9 cellular contexts compared by ENCODE assay signal in the genomic region with DNA sequence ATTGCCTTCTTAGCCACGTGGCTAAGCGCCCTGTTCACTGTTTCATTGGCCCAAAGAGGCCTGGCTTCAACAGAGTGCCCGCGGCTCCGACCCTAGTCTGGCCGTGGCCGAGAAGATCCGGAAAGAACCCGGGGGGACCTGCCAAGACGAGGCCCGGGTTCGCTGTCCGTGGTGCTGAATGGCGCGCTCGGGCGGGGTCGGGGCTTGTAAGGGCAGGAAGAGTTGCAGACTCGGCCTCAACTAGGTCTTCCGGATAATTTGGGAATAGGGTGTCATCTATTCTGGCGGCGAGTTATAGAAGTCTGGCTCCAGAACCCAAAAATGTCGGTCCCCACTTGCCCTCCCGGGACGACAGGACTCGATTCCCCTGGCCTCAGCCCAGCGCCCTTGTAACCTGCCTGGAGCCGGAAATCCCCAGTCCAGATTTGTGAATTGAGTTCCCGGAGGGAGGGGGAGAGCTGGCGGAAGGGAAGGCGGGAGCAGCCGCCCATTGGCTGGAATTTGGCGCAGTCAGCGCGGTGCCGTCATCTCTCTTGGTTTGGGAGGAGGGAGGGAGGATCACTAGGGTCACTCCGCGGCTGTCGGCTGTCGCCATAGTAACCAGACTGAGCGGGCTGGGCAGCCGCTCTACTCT. TPM values are rescaled to one million over a fixed set of nuclear protein-coding genes. Genes with fewer than 3 reads are reported as not detected.
DNase-seq lines count a peak whose midpoint lies in the region; ATAC-seq and TF ChIP-seq lines count a peak whose summit lies in the region.
"Had no signal": no experiment of that assay in that cellular context is flagged by ENCODE, and none has a peak within 500 bp of the region (broad histone marks: within the 10 kb centered on the region; RNA-seq: fewer than 3 reads in every experiment).

No MANE protein-coding gene starts in this region.

- no peaks in the 10 kb centered on the region; the same call in 1 of the 2 replicates for H4K20me1 ChIP-seq in GM23338 (replicated peaks; ENCODE audit: insufficient read depth)

- POLR2A ChIA-PET in naive thymus-derived CD8-positive, alpha-beta T cell (lab: Charles Lee): no interaction called here

- H3K4me3 ChIP-seq in GM23338 (peak overlapping the region; percentile 71), fibroblast of mammary gland (ENCODE audit: control insufficient read depth, low read depth, low read length) (peak overlapping the region; percentile 16), uterus (no peak overlapping the region)

- H3F3A ChIP-seq in GM23338 (replicated peaks; ENCODE audit: low read depth): peaks cover 8% of the 10 kb centered on the region

- TF ChIP-seq CTCF in GM23338 (conservative IDR thresholded peaks at IDR 0.05; ENCODE audit: low read depth in 2 of 2): no peak
- no peak for TF ChIP-seq CTCF in fibroblast of mammary gland (conservative IDR thresholded peaks at IDR 0.05; ENCODE audit: control insufficient read depth, insufficient read depth, low read depth, low read length)
- TF ChIP-seq CTCF in uterus (IDR thresholded peaks at IDR 0.05): no peak

- H3K4me1 Mint-ChIP-seq in GM23338: peaks cover 32% of the 10 kb centered on the region
- H3K4me1 Mint-ChIP-seq in activated CD8-positive, alpha-beta memory T cell treated with anti-CD3 and anti-CD28 coated beads, Interleukin-2, amount 10 ng/mL, durations not matched to agents 7 days and 5 days: peaks cover 12% of the 10 kb centered on the region
- H3K4me1 Mint-ChIP-seq in naive thymus-derived CD8-positive, alpha-beta T cell: peaks cover 10 to 19% (median 15%) of the 10 kb centered on the region in 4 donors

- H3K36me3 ChIP-seq in GM23338 (ENCODE audit: insufficient read depth) (no peaks in the 10 kb centered on the region), uterus (no peaks in the 10 kb centered on the region)

- TF ChIP-seq POLR2A in uterus (IDR thresholded peaks at IDR 0.05): no peak

- H3K36me3 Mint-ChIP-seq in GM23338 (ENCODE audit: low read depth): no peaks in the 10 kb centered on the region; the same call in 2 of the 3 replicates
- peaks cover 4% of the 10 kb centered on the region for H3K36me3 Mint-ChIP-seq in activated CD8-positive, alpha-beta memory T cell treated with anti-CD3 and anti-CD28 coated beads, Interleukin-2, amount 10 ng/mL, durations not matched to agents 7 days and 5 days
- H3K36me3 Mint-ChIP-seq in naive thymus-derived CD8-positive, alpha-beta T cell: peaks cover 0 to 11% (median 6%) of the 10 kb centered on the region in 3 donors

- peak overlapping the region; percentile 84 for H3K4me2 ChIP-seq in GM23338

- H3K9me3 Mint-ChIP-seq in GM23338: no peaks in the 10 kb centered on the region
- H3K9me3 Mint-ChIP-seq in activated CD8-positive, alpha-beta memory T cell treated with anti-CD3 and anti-CD28 coated beads, Interleukin-2, amount 10 ng/mL, durations not matched to agents 7 days and 5 days (ENCODE audit: low read depth): no peaks in the 10 kb centered on the region
- H3K9me3 Mint-ChIP-seq in naive thymus-derived CD8-positive, alpha-beta T cell: peaks cover 0 to 9% (median 0%) of the 10 kb centered on the region in 9 donors

- H3K27ac ChIP-seq in GM23338 (ENCODE audit: low read depth) (no peak overlapping the region), uterus (no peak overlapping the region)

- no peak overlapping the region for H2AFZ ChIP-seq in GM23338

- H3K27ac Mint-ChIP-seq in GM23338: peak overlapping the region; percentile 93
- H3K27ac Mint-ChIP-seq in activated CD8-positive, alpha-beta memory T cell treated with anti-CD3 and anti-CD28 coated beads, Interleukin-2, amount 10 ng/mL, durations not matched to agents 7 days and 5 days: no peak overlapping the region
- H3K27ac Mint-ChIP-seq in naive thymus-derived CD8-positive, alpha-beta T cell: no peak overlapping the region

- peaks cover 54% of the 10 kb centered on the region for H3K27me3 Mint-ChIP-seq in GM23338 (ENCODE audit: insufficient read depth, low read depth, poor library complexity)
- H3K27me3 Mint-ChIP-seq in activated CD8-positive, alpha-beta memory T cell treated with anti-CD3 and anti-CD28 coated beads, Interleukin-2, amount 10 ng/mL, durations not matched to agents 7 days and 5 days: peaks cover 70% of the 10 kb centered on the region
- peaks cover 40 to 83% (median 57%) of the 10 kb centered on the region in 5 donors for H3K27me3 Mint-ChIP-seq in naive thymus-derived CD8-positive, alpha-beta T cell

- H3K9me3 ChIP-seq in uterus: no peaks in the 10 kb centered on the region

- intact Hi-C loops in uterus (cut with DNase I; ENCODE audit: low total_unique reads): no loop called here

- peak; percentile 98 for DNase-seq in GM23338 (ENCODE audit: low spot score)
- peak; percentile 98 for DNase-seq in NCI-H2227 (lab: John Stamatoyannopoulos, UW; ENCODE audit: unreplicated experiment)
- DNase-seq in activated CD8-positive, alpha-beta memory T cell treated with anti-CD3 and anti-CD28 coated beads, Interleukin-2, amount 10 ng/mL, durations not matched to agents 7 days and 5 days: peak; percentile 72
- DNase-seq in fibroblast of mammary gland (ENCODE audit: low read depth): peak; percentile 65
- peak; percentile 41 to 82 (median 62) for DNase-seq in naive thymus-derived CD8-positive, alpha-beta T cell
- DNase-seq in uterus: peak; percentile 25 to 53
- DNase-seq in GOT3 (lab: John Stamatoyannopoulos, UW): no peak

- no peaks in the 10 kb centered on the region for H3K9me2 ChIP-seq in GM23338 (ENCODE audit: insufficient read depth)

- CTCF ChIA-PET in activated CD8-positive, alpha-beta memory T cell treated with anti-CD3 and anti-CD28 coated beads, Interleukin-2, amount 10 ng/mL, durations not matched to agents 7 days and 5 days (lab: Charles Lee): interaction anchor here (1.1 to 2.1 kb wide), 2 partner anchors 17 to 64 kb away, joined by 4 to 6 read pairs; no protein-coding TSS in a partner anchor

- ATAC-seq in GM23338 (peak; percentile 77), HG03097 (IDR thresholded peaks at IDR 0.05; ENCODE audit: low FRiP score, unreplicated experiment) (no peak)
- no peak for ATAC-seq in activated CD8-positive, alpha-beta memory T cell treated with anti-CD3 and anti-CD28 coated beads, Interleukin-2, amount 10 ng/mL, durations not matched to agents 7 days and 5 days
- ATAC-seq in naive thymus-derived CD8-positive, alpha-beta T cell: peak; percentile 35

- H3K4me1 ChIP-seq in GM23338 (ENCODE audit: insufficient read depth) (peaks cover 26% of the 10 kb centered on the region), uterus (peaks cover 0 to 17% of the 10 kb centered on the region in 2 donors)

- peak overlapping the region; percentile 82 for H3K4me3 Mint-ChIP-seq in GM23338
- H3K4me3 Mint-ChIP-seq in activated CD8-positive, alpha-beta memory T cell treated with anti-CD3 and anti-CD28 coated beads, Interleukin-2, amount 10 ng/mL, durations not matched to agents 7 days and 5 days: no peak overlapping the region
- peak overlapping the region in 4 of 10 donors; percentile 14 to 49 (median 30) for H3K4me3 Mint-ChIP-seq in naive thymus-derived CD8-positive, alpha-beta T cell

- H3K27me3 ChIP-seq in GM23338 (ENCODE audit: insufficient read depth) (peaks cover 72% of the 10 kb centered on the region), uterus (peaks cover 28 to 42% of the 10 kb centered on the region in 2 donors)

- H3K79me2 ChIP-seq in GM23338 (replicated peaks; ENCODE audit: insufficient read depth): no peaks in the 10 kb centered on the region

TF ChIP-seq in GM23338, 12 proteins besides CTCF, POLR2A, EP300 and RAD21 (continues in another document):
- no peak for TF ChIP-seq EZH2phosphoT487 (IDR thresholded peaks at IDR 0.05; ENCODE audit: unreplicated experiment)
- TF ChIP-seq REST (IDR thresholded peaks at IDR 0.05; ENCODE audit: unreplicated experiment): peak; percentile 98

RNA-seq across cellular contexts. Expression of gene CDK5R2, which starts 3.5 kb away (rescaled TPM):
- 0.43 and 0.56 TPM in 2 replicates for total RNA-seq in GM23338 (2014; rRNA removed; shearing (Covaris generic))
- 0.19 TPM in 1 of 2 replicates, not detected in the other for polyA plus RNA-seq in GM23338 (2016; fragmentation: Nextera tagmentation; extraction: Ambion mirVana)
- total RNA-seq in activated CD8-positive, alpha-beta memory T cell treated with anti-CD3 and anti-CD28 coated beads, Interleukin-2, amount 10 ng/mL, durations not matched to agents 7 days and 5 days: not detected
- total RNA-seq in naive thymus-derived CD8-positive, alpha-beta T cell: not detected
- polyA plus RNA-seq in naive thymus-derived CD8-positive, alpha-beta T cell: not detected
- not detected for total RNA-seq in uterus

RNA-seq across cellular contexts. Expression of gene FEV, which starts 22.0 kb away (rescaled TPM):
- not detected in 2 replicates for total RNA-seq in GM23338 (2014; rRNA removed; shearing (Covaris generic))
- not detected in 2 replicates for polyA plus RNA-seq in GM23338 (2016; fragmentation: Nextera tagmentation; extraction: Ambion mirVana)
- total RNA-seq in activated CD8-positive, alpha-beta memory T cell treated with anti-CD3 and anti-CD28 coated beads, Interleukin-2, amount 10 ng/mL, durations not matched to agents 7 days and 5 days: not detected
- not detected for total RNA-seq in naive thymus-derived CD8-positive, alpha-beta T cell
- polyA plus RNA-seq in naive thymus-derived CD8-positive, alpha-beta T cell: not detected
- not detected for total RNA-seq in uterus
- total RNA-seq: temporal lobe had no signal

RNA-seq across cellular contexts. Expression of gene CRYBA2, which starts 30.2 kb away (rescaled TPM):
- not detected in 2 replicates for total RNA-seq in GM23338 (2014; rRNA removed; shearing (Covaris generic))
- not detected in 2 replicates for polyA plus RNA-seq in GM23338 (2016; fragmentation: Nextera tagmentation; extraction: Ambion mirVana)
- not detected for total RNA-seq in activated CD8-positive, alpha-beta memory T cell treated with anti-CD3 and anti-CD28 coated beads, Interleukin-2, amount 10 ng/mL, durations not matched to agents 7 days and 5 days
- not detected for total RNA-seq in naive thymus-derived CD8-positive, alpha-beta T cell
- polyA plus RNA-seq in naive thymus-derived CD8-positive, alpha-beta T cell: not detected
- not detected for total RNA-seq in uterus
- total RNA-seq: temporal lobe had no signal

Comparison
In these comparisons a context has a peak if more than half of its experiments do, and no peak if none do; other contexts are left out.
1. ATAC-seq: peak in GM23338 (single experiment) and naive thymus-derived CD8-positive, alpha-beta T cell (2 of 2); none in activated CD8-positive, alpha-beta memory T cell treated with anti-CD3 and anti-CD28 coated beads, Interleukin-2, amount 10 ng/mL, durations not matched to agents 7 days and 5 days (single experiment) and HG03097 (single experiment).
2. H3K4me3 ChIP-seq: peak in GM23338 (single experiment) and fibroblast of mammary gland (single experiment); none in uterus (0 of 2).